In genomic region chr20:17762243-17762872, GRCh38 we compare ENCODE assay signal across 19 cellular contexts.
DNase-seq lines count a peak whose midpoint lies in the region; ATAC-seq and TF ChIP-seq lines count a peak whose summit lies in the region.
"Had no signal": no experiment of that assay in that cellular context is flagged by ENCODE, and none has a peak within 500 bp of the region (broad histone marks: within the 10 kb centered on the region; RNA-seq: fewer than 3 reads in every experiment).

No MANE protein-coding gene starts in this region.

- H3K4me3 Mint-ChIP-seq in endodermal cell (no peak overlapping the region), type B pancreatic cell (no peak overlapping the region)
- H3K4me3 Mint-ChIP-seq: activated CD4-positive, alpha-beta T cell treated with anti-CD3 and anti-CD28 coated beads for 36 hours; activated naive CD8-positive, alpha-beta T cell had no signal

- peak; percentile 60 for ATAC-seq in Right ventricle myocardium superior (ENCODE audit: poor library complexity)
- no peak for ATAC-seq in GM21528 (IDR thresholded peaks at IDR 0.05; ENCODE audit: low FRiP score, unreplicated experiment)
- no peak for ATAC-seq in HG03196 (IDR thresholded peaks at IDR 0.05; ENCODE audit: unreplicated experiment)
- ATAC-seq: activated CD4-positive, alpha-beta T cell treated with anti-CD3 and anti-CD28 coated beads for 36 hours had no signal

- H3K27ac ChIP-seq in left ventricle myocardium inferior (replicated peaks) (no peak overlapping the region), endodermal cell (ENCODE audit: low read depth, low read length) (no peak overlapping the region)
- H3K27ac ChIP-seq: ovary, sigmoid colon had no signal

- H3K9me3 ChIP-seq in left ventricle myocardium inferior (replicated peaks) (peaks cover 22% of the 10 kb centered on the region), endodermal cell (ENCODE audit: control insufficient read depth, low read length) (peaks cover 7% of the 10 kb centered on the region)
- H3K9me3 ChIP-seq: ovary had no signal

- H3K27ac Mint-ChIP-seq in endodermal cell = no peak overlapping the region
- H3K27ac Mint-ChIP-seq in type B pancreatic cell = peak overlapping the region; percentile 72
- H3K27ac Mint-ChIP-seq: activated CD4-positive, alpha-beta T cell treated with anti-CD3 and anti-CD28 coated beads for 36 hours; activated naive CD8-positive, alpha-beta T cell had no signal

- H3K9me3 Mint-ChIP-seq in endodermal cell (peaks cover 11% of the 10 kb centered on the region), type B pancreatic cell (peaks cover 6% of the 10 kb centered on the region)

- no peak overlapping the region for H3K9ac ChIP-seq in endodermal cell (ENCODE audit: extremely low read depth, low read length, poor library complexity, severe bottlenecking)

- intact Hi-C loops in Right ventricle myocardium superior (cut with DNase I) = no loop called here
- intact Hi-C loops in left ventricle myocardium inferior (cut with micrococcal nuclease) = no loop called here

- H3K27me3 ChIP-seq in left ventricle myocardium inferior (ENCODE audit: low read depth) = no peaks in the 10 kb centered on the region
- H3K27me3 ChIP-seq in endodermal cell (ENCODE audit: control insufficient read depth, insufficient read depth, low read length, poor library complexity, severe bottlenecking) = no peaks in the 10 kb centered on the region
- H3K27me3 ChIP-seq: ovary, sigmoid colon had no signal

- no peak for DNase-seq in Right ventricle myocardium superior
- DNase-seq in left ventricle myocardium inferior = no peak
- peak; percentile 14 for DNase-seq in NCI-H2107 (lab: John Stamatoyannopoulos, UW)
- peak; percentile 60 for DNase-seq in endodermal cell
- no peak for DNase-seq in type B pancreatic cell (ENCODE audit: extremely low spot score, unreplicated experiment)
- DNase-seq in stimulated activated CD4-positive, alpha-beta T cell treated with anti-CD3 and anti-CD28 coated beads, Interleukin-12 subunit alpha, Interleukin-12 subunit beta, amount 100 ng/mL, for 4 hours = no peak
- DNase-seq: activated CD4-positive, alpha-beta T cell treated with anti-CD3 and anti-CD28 coated beads for 36 hours; activated T-cell treated with anti-CD3 and anti-CD28 coated beads, Interleukin-2, amount 50 U/mL, for 48 hours; C1 segment of cervical spinal cord; DMS 273 treated with DMSO at 0.1 percent for 48 hours; effector CD4-positive, alpha-beta T cell; foreskin melanocyte; GOT3; naive B cell; ovary; sigmoid colon had no signal

- H3K4me1 ChIP-seq in left ventricle myocardium inferior (no peaks in the 10 kb centered on the region), endodermal cell (ENCODE audit: control insufficient read depth, insufficient read depth, low read length) (no peaks in the 10 kb centered on the region)
- H3K4me1 ChIP-seq: sigmoid colon had no signal

- H3K36me3 Mint-ChIP-seq in endodermal cell (ENCODE audit: low read depth) (no peaks in the 10 kb centered on the region), type B pancreatic cell (no peaks in the 10 kb centered on the region)
- H3K36me3 Mint-ChIP-seq: activated naive CD8-positive, alpha-beta T cell had no signal

- H3K27me3 Mint-ChIP-seq in endodermal cell (ENCODE audit: insufficient read depth) = peaks cover 5% of the 10 kb centered on the region
- H3K27me3 Mint-ChIP-seq in type B pancreatic cell = no peaks in the 10 kb centered on the region
- H3K27me3 Mint-ChIP-seq: activated CD4-positive, alpha-beta T cell treated with anti-CD3 and anti-CD28 coated beads for 36 hours; activated naive CD8-positive, alpha-beta T cell had no signal

- WGBS in endodermal cell (ENCODE audit: insufficient coverage in 1 of 2, insufficient read length in 1 of 2), 2 experiments = 95 to 100% methylated on average over 4 to 7 of the region's 7 CpGs

- no peak for TF ChIP-seq CTCF in left ventricle myocardium inferior (IDR thresholded peaks at IDR 0.05; ENCODE audit: borderline replicate concordance)
- TF ChIP-seq CTCF in endodermal cell (conservative IDR thresholded peaks at IDR 0.05) = no peak
- no peak for TF ChIP-seq CTCF in type B pancreatic cell (conservative IDR thresholded peaks at IDR 0.05)

- H3K36me3 ChIP-seq in left ventricle myocardium inferior = no peaks in the 10 kb centered on the region
- H3K36me3 ChIP-seq in endodermal cell (ENCODE audit: control insufficient read depth, insufficient read depth, low read length) = no peaks in the 10 kb centered on the region
- H3K36me3 ChIP-seq: ovary, sigmoid colon had no signal

- peaks cover 5% of the 10 kb centered on the region for H3K4me1 Mint-ChIP-seq in endodermal cell
- H3K4me1 Mint-ChIP-seq in type B pancreatic cell (ENCODE audit: unreplicated experiment) = peaks cover 18% of the 10 kb centered on the region
- H3K4me1 Mint-ChIP-seq: activated CD4-positive, alpha-beta T cell treated with anti-CD3 and anti-CD28 coated beads for 36 hours; naive B cell had no signal

- H3K4me3 ChIP-seq in left ventricle myocardium inferior (no peak overlapping the region), endodermal cell (ENCODE audit: low read length) (no peak overlapping the region)
- H3K4me3 ChIP-seq: ovary, sigmoid colon had no signal

Comparison
In these comparisons a context has a peak if more than half of its experiments do, and no peak if none do; other contexts are left out.
1. DNase-seq: peak in NCI-H2107 (single experiment) and endodermal cell (single experiment); none in Right ventricle myocardium superior (single experiment), left ventricle myocardium inferior (single experiment), type B pancreatic cell (single experiment) and stimulated activated CD4-positive, alpha-beta T cell treated with anti-CD3 and anti-CD28 coated beads, Interleukin-12 subunit alpha, Interleukin-12 subunit beta, amount 100 ng/mL, for 4 hours (single experiment).